1 cellular context compared by ENCODE assay signal in genomic region chr3:20185364-20185732, GRCh38.
TF ChIP-seq lines count a peak whose summit lies in the region.

No MANE protein-coding gene starts in this region.

TF ChIP-seq in WTC11, 78 proteins besides CTCF, POLR2A, EP300 and RAD21 (continued from another document):
- TF ChIP-seq FOXP4 (CRISPR knock-in tag; IDR thresholded peaks at IDR 0.05) = no peak
- TF ChIP-seq ZNF317 (CRISPR knock-in tag; IDR thresholded peaks at IDR 0.05; ENCODE audit: borderline replicate concordance, low read depth) = no peak
- TF ChIP-seq FOXK1 (CRISPR knock-in tag; IDR thresholded peaks at IDR 0.05) = no peak
- TF ChIP-seq AFF4 (CRISPR knock-in tag; IDR thresholded peaks at IDR 0.05; ENCODE audit: borderline replicate concordance) = no peak
- no peak for TF ChIP-seq IRF2 (CRISPR knock-in tag; IDR thresholded peaks at IDR 0.05; ENCODE audit: borderline replicate concordance, low read depth)
- TF ChIP-seq PRDM15 (CRISPR knock-in tag; IDR thresholded peaks at IDR 0.05) = no peak
- TF ChIP-seq E2F5 (CRISPR knock-in tag; IDR thresholded peaks at IDR 0.05) = no peak
- no peak for TF ChIP-seq HMGXB4 (CRISPR knock-in tag; IDR thresholded peaks at IDR 0.05)
- TF ChIP-seq USF2 (CRISPR knock-in tag; IDR thresholded peaks at IDR 0.05) = no peak
- TF ChIP-seq ELF4 (CRISPR knock-in tag; IDR thresholded peaks at IDR 0.05; ENCODE audit: low read depth) = no peak
- TF ChIP-seq SMAD4 (CRISPR knock-in tag; IDR thresholded peaks at IDR 0.05) = no peak
- TF ChIP-seq FOXP1 (CRISPR knock-in tag; IDR thresholded peaks at IDR 0.05; ENCODE audit: borderline replicate concordance) = no peak
- TF ChIP-seq SOX15 (CRISPR knock-in tag; IDR thresholded peaks at IDR 0.05) = no peak
